In the genomic region with DNA sequence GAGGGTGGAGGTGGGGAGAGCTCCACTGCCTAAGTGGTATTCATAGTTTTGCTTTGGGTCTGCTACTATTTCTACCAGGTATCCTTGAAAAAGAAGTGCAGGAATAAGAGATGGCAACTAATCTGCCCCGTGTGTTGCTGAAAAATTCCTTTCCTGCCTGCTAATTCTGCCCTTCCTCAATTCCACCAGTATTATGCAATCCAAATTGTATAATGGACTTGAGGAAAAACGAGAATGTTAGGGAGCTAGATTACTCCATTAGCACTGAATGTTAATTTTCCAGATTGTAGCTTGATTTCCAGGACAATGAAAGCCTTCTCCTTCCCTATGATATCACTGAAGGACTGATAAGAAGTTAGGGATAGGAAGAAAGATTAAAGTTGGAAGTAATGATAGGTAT, we compare ENCODE assay signal across 1 cellular context.
TF ChIP-seq lines count a peak whose summit lies in the region.

No MANE protein-coding gene starts in this region.

TF ChIP-seq in SK-N-SH, 30 proteins besides CTCF, POLR2A, EP300 and RAD21:
- TF ChIP-seq, protein P1, sequence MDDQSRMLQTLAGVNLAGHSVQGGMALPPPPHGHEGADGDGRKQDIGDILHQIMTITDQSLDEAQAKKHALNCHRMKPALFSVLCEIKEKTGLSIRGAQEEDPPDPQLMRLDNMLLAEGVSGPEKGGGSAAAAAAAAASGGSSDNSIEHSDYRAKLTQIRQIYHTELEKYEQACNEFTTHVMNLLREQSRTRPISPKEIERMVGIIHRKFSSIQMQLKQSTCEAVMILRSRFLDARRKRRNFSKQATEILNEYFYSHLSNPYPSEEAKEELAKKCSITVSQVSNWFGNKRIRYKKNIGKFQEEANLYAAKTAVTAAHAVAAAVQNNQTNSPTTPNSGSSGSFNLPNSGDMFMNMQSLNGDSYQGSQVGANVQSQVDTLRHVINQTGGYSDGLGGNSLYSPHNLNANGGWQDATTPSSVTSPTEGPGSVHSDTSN (IDR thresholded peaks at IDR 0.05), result no peak
- TF ChIP-seq MEF2A (IDR thresholded peaks at IDR 0.05; ENCODE audit: borderline replicate concordance, low read depth) (no peak), CHD2 (IDR thresholded peaks at IDR 0.05; ENCODE audit: low read length, partially characterized antibody) (no peak), MXI1 (IDR thresholded peaks at IDR 0.05; ENCODE audit: low read depth, low read length) (no peak), RFX5 (IDR thresholded peaks at IDR 0.05; ENCODE audit: low read length) (no peak), FOSL2 (IDR thresholded peaks at IDR 0.05; ENCODE audit: borderline replicate concordance, low read depth) (no peak), YY1 (IDR thresholded peaks at IDR 0.05; ENCODE audit: low read depth) (no peak), EZH2phosphoT487 (IDR thresholded peaks at IDR 0.05; ENCODE audit: borderline replicate concordance, low read depth) (no peak), REST (IDR thresholded peaks at IDR 0.05; ENCODE audit: low read depth, low read length) (no peak)
- TF ChIP-seq, protein P2, sequence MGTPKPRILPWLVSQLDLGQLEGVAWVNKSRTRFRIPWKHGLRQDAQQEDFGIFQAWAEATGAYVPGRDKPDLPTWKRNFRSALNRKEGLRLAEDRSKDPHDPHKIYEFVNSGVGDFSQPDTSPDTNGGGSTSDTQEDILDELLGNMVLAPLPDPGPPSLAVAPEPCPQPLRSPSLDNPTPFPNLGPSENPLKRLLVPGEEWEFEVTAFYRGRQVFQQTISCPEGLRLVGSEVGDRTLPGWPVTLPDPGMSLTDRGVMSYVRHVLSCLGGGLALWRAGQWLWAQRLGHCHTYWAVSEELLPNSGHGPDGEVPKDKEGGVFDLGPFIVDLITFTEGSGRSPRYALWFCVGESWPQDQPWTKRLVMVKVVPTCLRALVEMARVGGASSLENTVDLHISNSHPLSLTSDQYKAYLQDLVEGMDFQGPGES (IDR thresholded peaks at IDR 0.05; ENCODE audit: low read depth, low read length), result no peak
- TF ChIP-seq, protein P3, sequence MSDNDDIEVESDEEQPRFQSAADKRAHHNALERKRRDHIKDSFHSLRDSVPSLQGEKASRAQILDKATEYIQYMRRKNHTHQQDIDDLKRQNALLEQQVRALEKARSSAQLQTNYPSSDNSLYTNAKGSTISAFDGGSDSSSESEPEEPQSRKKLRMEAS (IDR thresholded peaks at IDR 0.05; ENCODE audit: low read depth), result no peak
